Comparison of ENCODE assay signal across 33 cellular contexts in genomic region chr11:83768476-83768875, GRCh38.
"Had no signal": no experiment of that assay in that cellular context is flagged by ENCODE, and none has a peak within 500 bp of the region (broad histone marks: within the 10 kb centered on the region; RNA-seq: fewer than 3 reads in every experiment).

No MANE protein-coding gene starts in this region.

- H3K36me3 ChIP-seq: MG63 had no signal

- H3K4me3 ChIP-seq: MG63 had no signal

- DNase-seq: Karpas-422, Kasumi-1, MG63, MM.1S, MV-4-11, NCI-H1048, NCI-H1092, NCI-H1092 treated with DMSO at 0.1 percent for 48 hours, NCI-H1105, NCI-H1105 treated with DMSO at 0.1 percent for 48 hours, NCI-H1417, NCI-H1417 treated with DMSO at 0.1 percent for 48 hours, NCI-H1436, NCI-H1436 treated with DMSO at 0.1 percent for 48 hours, NCI-H146, NCI-H1694, NCI-H1694 treated with DMSO at 0.1 percent for 48 hours, NCI-H187, NCI-H187 treated with DMSO at 0.1 percent for 48 hours, NCI-H2029, NCI-H2029 treated with DMSO at 0.1 percent for 48 hours, NCI-H2081, NCI-H2081 treated with DMSO at 0.1 percent for 48 hours, NCI-H2107, NCI-H2171, NCI-H2171 treated with DMSO at 0.1 percent for 48 hours, NCI-H2227 treated with DMSO at 0.1 percent for 48 hours, NCI-H226, NCI-H345, NCI-H446, NCI-H446 treated with DMSO at 0.1 percent for 48 hours, NCI-H510A, NCI-H510A treated with DMSO at 0.1 percent for 48 hours had no signal

- H3K9me3 ChIP-seq: MG63 had no signal
